Comparison of ENCODE assay signal across 1 cellular context in genomic region chr14:33859306-33859705, GRCh38.
TF ChIP-seq lines count a peak whose summit lies in the region.

No MANE protein-coding gene starts in this region.

TF ChIP-seq in K562, 482 proteins besides CTCF, POLR2A, EP300 and RAD21 (continued from another document):
- no peak for TF ChIP-seq ZNF512 (tag; IDR thresholded peaks at IDR 0.05)
- no peak for TF ChIP-seq RFX5 (IDR thresholded peaks at IDR 0.05; ENCODE audit: low read depth, low read length)
- TF ChIP-seq ADNP (tag; IDR thresholded peaks at IDR 0.05) = no peak
- TF ChIP-seq ARID1B (IDR thresholded peaks at IDR 0.05) = peak; percentile 62; the same call in 1 of the 2 replicates
- no peak for TF ChIP-seq CC2D1A (IDR thresholded peaks at IDR 0.05)
- TF ChIP-seq CBFA2T2 (conservative IDR thresholded peaks at IDR 0.05) = peak; percentile 36; the same call in 1 of the 2 replicates
- TF ChIP-seq MAZ (CRISPR knock-in tag; conservative IDR thresholded peaks at IDR 0.05 in 1 of 2, IDR thresholded peaks at IDR 0.05 in 1 of 2) = no peak
- TF ChIP-seq TAL1 (IDR thresholded peaks at IDR 0.05) = peak; percentile 45
- no peak for TF ChIP-seq GATA2 (CRISPR knock-in tag; IDR thresholded peaks at IDR 0.05)
- no peak for TF ChIP-seq NFIC (IDR thresholded peaks at IDR 0.05)
- no peak for TF ChIP-seq ZNF57 (CRISPR knock-in tag; IDR thresholded peaks at IDR 0.05)
- no peak for TF ChIP-seq MAFG (tag; conservative IDR thresholded peaks at IDR 0.05)
